In the genomic region with DNA sequence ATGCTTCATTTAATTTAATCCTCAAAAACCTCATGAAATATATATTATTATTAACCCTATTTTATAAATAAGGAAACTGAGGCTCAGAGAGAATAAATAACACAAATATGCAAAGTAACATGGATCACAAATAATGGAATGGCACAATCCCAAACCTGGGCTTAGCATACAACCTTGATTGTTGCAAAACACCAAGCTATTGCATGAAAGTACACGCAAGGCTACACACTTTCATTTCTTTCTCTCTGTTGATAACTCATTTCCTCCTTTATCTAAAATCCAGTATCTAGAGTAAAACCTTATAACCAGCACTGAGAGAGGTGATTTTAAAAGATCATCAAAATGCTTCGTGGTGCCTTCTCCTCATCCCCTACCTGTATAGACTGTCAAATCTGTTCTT, we compare ENCODE assay signal across 1 cellular context.
TF ChIP-seq lines count a peak whose summit lies in the region.

No MANE protein-coding gene starts in this region.

TF ChIP-seq in K562, 482 proteins besides CTCF, POLR2A, EP300 and RAD21:
- TF ChIP-seq CEBPB (tag; IDR thresholded peaks at IDR 0.05): 0 out of 2 replicates have a peak, but pooled peaks have one; percentile 9
- TF ChIP-seq, protein P1, sequence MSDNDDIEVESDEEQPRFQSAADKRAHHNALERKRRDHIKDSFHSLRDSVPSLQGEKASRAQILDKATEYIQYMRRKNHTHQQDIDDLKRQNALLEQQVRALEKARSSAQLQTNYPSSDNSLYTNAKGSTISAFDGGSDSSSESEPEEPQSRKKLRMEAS (CRISPR knock-in tag; IDR thresholded peaks at IDR 0.05): no peak
